1 cellular context compared by ENCODE assay signal in genomic region chr16:57260294-57260929, GRCh38.
A peak's percentile ranks its signal among the peaks of the same experiment; 100 is the strongest.
TF ChIP-seq lines count a peak whose summit lies in the region.

No MANE protein-coding gene starts in this region.

TF ChIP-seq in GM12878, 131 proteins besides CTCF, POLR2A, EP300 and RAD21 (continues in another document):
- TF ChIP-seq ZNF217 (IDR thresholded peaks at IDR 0.05) (no peak), POU2F2 (IDR thresholded peaks at IDR 0.05; ENCODE audit: borderline replicate concordance, low read depth, low read length) (no peak), CHD2 (IDR thresholded peaks at IDR 0.05; ENCODE audit: borderline replicate concordance, low read depth, low read length) (no peak), JUND (IDR thresholded peaks at IDR 0.05; ENCODE audit: low read depth, low read length) (no peak; the same call in 1 of the 2 replicates), IRF4 (IDR thresholded peaks at IDR 0.05; ENCODE audit: low read depth, low read length) (no peak), GATAD2B (conservative IDR thresholded peaks at IDR 0.05; ENCODE audit: low read depth) (no peak), RFX5 (IDR thresholded peaks at IDR 0.05; ENCODE audit: low read depth, low read length) (0 out of 2 replicates have a peak, but pooled peaks have one; percentile 31), NKRF (conservative IDR thresholded peaks at IDR 0.05) (no peak), ZBTB4 (CRISPR knock-in tag; IDR thresholded peaks at IDR 0.05) (no peak), TCF3 (IDR thresholded peaks at IDR 0.05; ENCODE audit: borderline replicate concordance, insufficient read depth, low read depth, low read length) (0 out of 2 replicates have a peak, but pooled peaks have one; percentile 21), ATF2 (IDR thresholded peaks at IDR 0.05; ENCODE audit: low read length) (no peak), USF2 (IDR thresholded peaks at IDR 0.05; ENCODE audit: borderline replicate concordance, low read depth, low read length) (no peak), HCFC1 (IDR thresholded peaks at IDR 0.05; ENCODE audit: low read length) (no peak), EZH2 (IDR thresholded peaks at IDR 0.05; ENCODE audit: borderline replicate concordance, control insufficient read depth, low read depth, low read length) (no peak), ZNF384 (IDR thresholded peaks at IDR 0.05; ENCODE audit: borderline replicate concordance, low read depth, low read length) (peak; percentile 92), USF1 (IDR thresholded peaks at IDR 0.05; ENCODE audit: borderline replicate concordance, extremely low read length, insufficient read depth, low read depth, low read length) (no peak), ZBTB11 (CRISPR knock-in tag; IDR thresholded peaks at IDR 0.05) (no peak), ZBTB40 (IDR thresholded peaks at IDR 0.05; ENCODE audit: borderline replicate concordance) (no peak), CBX3 (IDR thresholded peaks at IDR 0.05; ENCODE audit: borderline replicate concordance, low read depth) (no peak), E2F4 (IDR thresholded peaks at IDR 0.05; ENCODE audit: low read depth, low read length) (no peak), RELA (IDR thresholded peaks at IDR 0.05; ENCODE audit: borderline replicate concordance, partially characterized antibody) (peak; percentile 85), MAX (IDR thresholded peaks at IDR 0.05; ENCODE audit: low read depth, low read length) (0 out of 2 replicates have a peak, but pooled peaks have one; percentile 24), BCL11A (IDR thresholded peaks at IDR 0.05; ENCODE audit: low read depth, low read length) (no peak), TCF7 (IDR thresholded peaks at IDR 0.05; ENCODE audit: borderline replicate concordance) (no peak), ESRRA (IDR thresholded peaks at IDR 0.05; ENCODE audit: low read length) (no peak), MEF2A (IDR thresholded peaks at IDR 0.05; ENCODE audit: insufficient read depth, low read depth, low read length) (no peak), CEBPB (IDR thresholded peaks at IDR 0.05; ENCODE audit: borderline replicate concordance in 1 of 2, low read depth in 2 of 2, low read length in 2 of 2) (no peak), EED (IDR thresholded peaks at IDR 0.05; ENCODE audit: low read depth) (0 out of 2 replicates have a peak, but pooled peaks have one; percentile 6), CBFB (IDR thresholded peaks at IDR 0.05; ENCODE audit: low read depth) (no peak), ZBED1 (IDR thresholded peaks at IDR 0.05; ENCODE audit: borderline replicate concordance) (no peak), ELK1 (IDR thresholded peaks at IDR 0.05; ENCODE audit: low read depth, low read length) (peak; percentile 27; the same call in 1 of the 2 replicates), NR2C2 (IDR thresholded peaks at IDR 0.05; ENCODE audit: borderline replicate concordance, control insufficient read depth, insufficient read length, low read depth) (no peak), NFYA (IDR thresholded peaks at IDR 0.05; ENCODE audit: borderline replicate concordance, low read depth, low read length) (no peak), ZBTB33 (IDR thresholded peaks at IDR 0.05) (no peak), IKZF1 (conservative IDR thresholded peaks at IDR 0.05) (peak; percentile 37), NR2C1 (IDR thresholded peaks at IDR 0.05) (no peak), KDM1A (IDR thresholded peaks at IDR 0.05; ENCODE audit: borderline replicate concordance) (no peak)
